Comparison of ENCODE assay signal across 1 cellular context in the genomic region with DNA sequence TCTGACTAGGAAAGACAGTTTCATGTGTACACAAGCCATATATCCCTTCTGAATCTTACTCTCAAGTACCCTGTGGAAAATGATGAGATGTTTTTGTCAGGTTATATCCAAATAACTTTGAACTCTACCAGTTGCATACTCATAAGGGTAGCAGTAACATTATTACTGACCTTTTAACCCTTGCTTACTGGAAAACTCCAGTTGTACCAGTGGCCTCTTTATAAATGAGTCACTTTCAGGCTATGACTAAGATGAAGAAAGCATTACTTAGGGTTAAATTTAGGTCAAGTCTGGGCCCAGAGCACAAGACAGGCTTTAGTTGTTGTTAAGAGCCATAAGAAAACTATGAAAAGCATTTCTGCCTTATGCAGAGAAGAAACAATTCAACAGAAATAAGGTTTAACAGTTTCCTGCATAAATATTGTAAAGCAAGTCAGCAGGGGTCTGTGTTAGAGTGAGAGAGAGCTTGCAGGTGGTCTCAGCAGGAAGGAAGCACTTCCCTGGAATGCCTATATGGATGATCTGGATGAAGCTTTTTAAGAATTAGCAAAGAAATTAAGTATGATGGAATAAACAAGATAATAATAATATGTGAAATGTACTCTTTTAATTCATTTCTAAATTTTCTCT.
TF ChIP-seq lines count a peak whose summit lies in the region.

No MANE protein-coding gene starts in this region.

TF ChIP-seq in HEK293, 187 proteins besides CTCF, POLR2A, EP300 and RAD21 (continued from another document):
- TF ChIP-seq ZBTB49 (tag by site-specific recombination; IDR thresholded peaks at IDR 0.05; ENCODE audit: low read depth): no peak
- TF ChIP-seq, protein P1, sequence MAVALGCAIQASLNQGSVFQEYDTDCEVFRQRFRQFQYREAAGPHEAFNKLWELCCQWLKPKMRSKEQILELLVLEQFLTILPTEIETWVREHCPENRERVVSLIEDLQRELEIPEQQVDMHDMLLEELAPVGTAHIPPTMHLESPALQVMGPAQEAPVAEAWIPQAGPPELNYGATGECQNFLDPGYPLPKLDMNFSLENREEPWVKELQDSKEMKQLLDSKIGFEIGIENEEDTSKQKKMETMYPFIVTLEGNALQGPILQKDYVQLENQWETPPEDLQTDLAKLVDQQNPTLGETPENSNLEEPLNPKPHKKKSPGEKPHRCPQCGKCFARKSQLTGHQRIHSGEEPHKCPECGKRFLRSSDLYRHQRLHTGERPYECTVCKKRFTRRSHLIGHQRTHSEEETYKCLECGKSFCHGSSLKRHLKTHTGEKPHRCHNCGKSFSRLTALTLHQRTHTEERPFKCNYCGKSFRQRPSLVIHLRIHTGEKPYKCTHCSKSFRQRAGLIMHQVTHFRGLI (tag by site-specific recombination; IDR thresholded peaks at IDR 0.05): no peak
- no peak for TF ChIP-seq ZNF639 (tag by site-specific recombination; IDR thresholded peaks at IDR 0.05)
- TF ChIP-seq ZNF138 (tag by site-specific recombination; IDR thresholded peaks at IDR 0.05; ENCODE audit: borderline replicate concordance): no peak
- no peak for TF ChIP-seq KLF9 (tag by site-specific recombination; IDR thresholded peaks at IDR 0.05; ENCODE audit: low read depth)
- no peak for TF ChIP-seq ZEB2 (tag by site-specific recombination; IDR thresholded peaks at IDR 0.05)
TF ChIP-seq in HEK293: peak in this region for 2.
